Comparison of ENCODE assay signal across 21 cellular contexts in the genomic region with DNA sequence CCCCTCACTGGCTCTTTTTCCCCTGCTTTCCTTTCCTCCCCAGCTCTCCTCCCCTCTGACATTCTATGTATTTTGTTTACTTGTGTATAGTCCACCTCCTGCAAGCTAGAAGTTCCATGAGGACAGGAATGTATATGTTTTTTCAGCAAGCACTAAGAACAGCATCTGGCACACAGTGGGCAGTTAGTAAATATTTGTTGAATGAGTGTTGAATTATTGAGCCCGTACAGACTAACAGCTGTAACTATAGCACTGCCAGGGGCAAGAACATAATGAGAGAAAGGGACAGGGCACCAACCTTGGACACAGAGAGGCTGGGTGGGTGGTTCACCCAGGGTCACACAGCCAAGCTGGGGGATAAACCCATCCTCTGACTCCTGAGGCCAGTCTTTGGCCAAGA.
"Had no signal": no experiment of that assay in that cellular context is flagged by ENCODE, and none has a peak within 500 bp of the region (broad histone marks: within the 10 kb centered on the region; RNA-seq: fewer than 3 reads in every experiment).

No MANE protein-coding gene starts in this region.

- H3K9me3 ChIP-seq: body of pancreas, left lung, ovary, prostate gland, spleen, upper lobe of left lung had no signal

- H3K27ac ChIP-seq: body of pancreas, cardiac muscle cell, left lung, ovary, prostate gland, spleen, upper lobe of left lung, WERI-Rb-1 had no signal

- H3K27me3 ChIP-seq: body of pancreas, cardiac muscle cell, left lung, ovary, upper lobe of left lung had no signal

- ATAC-seq: activated CD8-positive, alpha-beta T cell treated with anti-CD3 and anti-CD28 coated beads, Interleukin-2, amount 10 ng/mL, durations not matched to agents 7 days and 5 days; body of pancreas; esophagus mucosa; left lung; natural killer cell had no signal

- DNase-seq: activated CD4-positive, alpha-beta T cell treated with anti-CD3 and anti-CD28 coated beads, Interleukin-2, amount 10 ng/mL, durations not matched to agents 7 days and 5 days; activated CD4-positive, CD25-positive, alpha-beta regulatory T cell treated with anti-CD3 and anti-CD28 coated beads, Interleukin-2, amount 50 U/mL, for 72 hours; activated CD8-positive, alpha-beta T cell treated with anti-CD3 and anti-CD28 coated beads, Interleukin-2, amount 10 ng/mL, durations not matched to agents 7 days and 5 days; activated gamma-delta T cell treated with Interleukin-2 at 50 U/mL for 16 hours; anterior cingulate cortex; body of pancreas; effector memory CD4-positive, alpha-beta T cell; foreskin melanocyte; immature natural killer cell; left lung; natural killer cell; ovary; spleen; stimulated activated CD4-positive, alpha-beta T cell treated with anti-CD3 and anti-CD28 coated beads, Interleukin-4, amount 100 ng/mL, for 24 hours; stimulated activated naive CD4-positive, alpha-beta T cell treated with Interleukin-2 at 50 U/mL for 16 hours; SW 1271; upper lobe of left lung; WERI-Rb-1 had no signal

- H3K36me3 ChIP-seq: cardiac muscle cell, left lung, ovary, prostate gland, spleen, upper lobe of left lung, WERI-Rb-1 had no signal

- H3K4me3 ChIP-seq: body of pancreas, cardiac muscle cell, left lung, ovary, prostate gland, spleen, upper lobe of left lung had no signal

- H3K4me1 ChIP-seq: body of pancreas, left lung, prostate gland, spleen, upper lobe of left lung had no signal
